ENCODE assay signal across 10 cellular contexts in genomic region chr22:27925331-27925730, GRCh38.
"Had no signal": no experiment of that assay in that cellular context is flagged by ENCODE, and none has a peak within 500 bp of the region (broad histone marks: within the 10 kb centered on the region; RNA-seq: fewer than 3 reads in every experiment).

No MANE protein-coding gene starts in this region.

- DNase-seq: H9, HCEC 1CT, HFFc6, IMR-90, KG1 had no signal

- H3K4me3 ChIP-seq: GM23338, K562 had no signal

- H2AFZ ChIP-seq: GM23338 had no signal

- H3K4me2 ChIP-seq: GM23338 had no signal

- ATAC-seq: GM23338, K562 had no signal

- FAIRE-seq: H1, H54, HTR-8/SVneo, K562 had no signal
